Comparison of ENCODE assay signal across 28 cellular contexts in genomic region chr19:38907227-38907626, GRCh38. TPM values are rescaled to one million over a fixed set of nuclear protein-coding genes. Genes with fewer than 3 reads are reported as not detected.
DNase-seq lines count a peak whose midpoint lies in the region; ATAC-seq, FAIRE-seq and TF ChIP-seq lines count a peak whose summit lies in the region.
"Had no signal": no experiment of that assay in that cellular context is flagged by ENCODE, and none has a peak within 500 bp of the region (broad histone marks: within the 10 kb centered on the region; RNA-seq: fewer than 3 reads in every experiment).

No MANE protein-coding gene starts in this region.

- no peak overlapping the region for H2BK5ac ChIP-seq in neuronal stem cell (ENCODE audit: low read length)

- no peaks in the 10 kb centered on the region for H4K20me1 ChIP-seq in K562 (replicated peaks; ENCODE audit: control insufficient read depth, insufficient read depth, low read length)

- no peaks in the 10 kb centered on the region for H3K79me2 ChIP-seq in K562 (ENCODE audit: control insufficient read depth, insufficient read depth, low read length)

- CTCF ChIA-PET in HEK293 (lab: Yijun Ruan, JAX) (interaction anchor here (2.4 kb wide), 1 partner anchor 23 kb away, joined by 10 read pairs; the partner anchor contains the start of genes MRPS12 and SARS2), K562 (lab: Yijun Ruan, JAX; ENCODE audit: low intra/inter-chr PET ratio) (no interaction called here)

- H3K18ac ChIP-seq in neuronal stem cell (ENCODE audit: low read length), result no peak overlapping the region

- no peak overlapping the region for H2AK5ac ChIP-seq in neuronal stem cell (ENCODE audit: low read depth, low read length)

- H3K9me1 ChIP-seq in K562 (ENCODE audit: control insufficient read depth, insufficient read depth, low read length), result no peaks in the 10 kb centered on the region

- H3K4me1 ChIP-seq in HEK293 (ENCODE audit: control insufficient read depth, insufficient read depth, low read length) (no peaks in the 10 kb centered on the region), K562 (replicated peaks in 1 of 2; ENCODE audit: control insufficient read depth in 2 of 2, insufficient read depth in 2 of 2, low read length in 2 of 2) (peaks cover 0 to 32% of the 10 kb centered on the region in 2 experiments; a peak in 3 of 5 replicates), neuronal stem cell (ENCODE audit: control insufficient read depth in 2 of 2, insufficient read depth in 1 of 2, low read depth in 1 of 2, low read length in 2 of 2) (peaks cover 0 to 2% of the 10 kb centered on the region in 2 donors)

- H2BK120ac ChIP-seq in neuronal stem cell (ENCODE audit: low read depth, low read length), result no peak overlapping the region

- TF ChIP-seq EP300 in K562 (IDR thresholded peaks at IDR 0.05; ENCODE audit: low read length), result no peak

- TF ChIP-seq CTCF in HEK293 (tag by site-specific recombination; IDR thresholded peaks at IDR 0.05) (no peak), K562 (IDR thresholded peaks at IDR 0.05 in 2 of 3, conservative IDR thresholded peaks at IDR 0.05 in 1 of 3; ENCODE audit: insufficient read depth in 2 of 3, low read depth in 1 of 3, low read length in 3 of 3) (no peak)

- WGBS in K562 (ENCODE audit: insufficient coverage, low coverage, missing lambda C conversion rate), result 92% methylated on average over 14 of the region's 29 CpGs
- no CpG with 5 or more reads among the region's 29 CpGs for WGBS in neuronal stem cell (ENCODE audit: extremely low coverage in 2 of 2, insufficient read length in 2 of 2, insufficient replicate concordance in 1 of 2), 2 donors

- H2BK12ac ChIP-seq in neuronal stem cell (ENCODE audit: low read length), result no peak overlapping the region

- no peak overlapping the region for H4K8ac ChIP-seq in neuronal stem cell (ENCODE audit: low read depth, low read length)

- H3K9me3 ChIP-seq in HEK293 (ENCODE audit: control insufficient read depth, insufficient read depth, low read depth, low read length), result no peaks in the 10 kb centered on the region
- H3K9me3 ChIP-seq in K562 (replicated peaks; ENCODE audit: control insufficient read depth, insufficient read depth, low read depth, low read length), result no peaks in the 10 kb centered on the region
- peaks cover 0 to 12% of the 10 kb centered on the region in 2 donors for H3K9me3 ChIP-seq in neuronal stem cell (replicated peaks in 1 of 2; ENCODE audit: control insufficient read depth in 2 of 2, insufficient read depth in 1 of 2, low read depth in 1 of 2, low read length in 2 of 2)
- H3K9me3 ChIP-seq: MG63, SJCRH30 had no signal

- no peak for FAIRE-seq in K562 (lab: Jason Lieb, UNC)
- FAIRE-seq: GM12891, HTR-8/SVneo had no signal

- H3K14ac ChIP-seq in neuronal stem cell (ENCODE audit: low read length), result no peak overlapping the region

- no peaks in the 10 kb centered on the region for H3K79me1 ChIP-seq in neuronal stem cell (ENCODE audit: low read depth, low read length)

- no peak overlapping the region for H3K4me2 ChIP-seq in K562 (ENCODE audit: insufficient read depth, low read length)
- no peak overlapping the region for H3K4me2 ChIP-seq in neuronal stem cell (ENCODE audit: insufficient read depth, low read length, poor library complexity, severe bottlenecking)

- H3K27me3 ChIP-seq in K562 (ENCODE audit: control insufficient read depth in 2 of 2, insufficient read depth in 2 of 2, low read length in 2 of 2) (no peaks in the 10 kb centered on the region), neuronal stem cell (ENCODE audit: control insufficient read depth in 3 of 3, insufficient read depth in 3 of 3, low read depth in 1 of 3, low read length in 3 of 3) (no peaks in the 10 kb centered on the region)
- H3K27me3 ChIP-seq: MG63, SJCRH30 had no signal

- in situ Hi-C loops in K562 (cut with MboI), result no loop called here

- POLR2A ChIA-PET in HEK293 (lab: Yijun Ruan, JAX), result no interaction called here
- POLR2A ChIA-PET in K562 (lab: Yijun Ruan, JAX), result interaction anchor here (0.9 kb wide), 1 partner anchor 23 kb away, joined by 3 read pairs; no protein-coding TSS in a partner anchor

- no TSS peak for BruUV-seq in K562 (replicated peaks; lab: Mats Ljungman, UMichigan)

- no peak for TF ChIP-seq RAD21 in K562 (CRISPR knock-in tag; conservative IDR thresholded peaks at IDR 0.05 in 1 of 2, IDR thresholded peaks at IDR 0.05 in 1 of 2)

- no peak overlapping the region for H2BK15ac ChIP-seq in neuronal stem cell (ENCODE audit: low read length)

- H3K4ac ChIP-seq in neuronal stem cell (ENCODE audit: low read length), result no peak overlapping the region

- H3K4me3 ChIP-seq in HEK293 (ENCODE audit: low read depth, low read length), result no peak overlapping the region
- H3K4me3 ChIP-seq in K562, result no peak overlapping the region
- peak overlapping the region in 1 of 2 donors; percentile 40 for H3K4me3 ChIP-seq in neuronal stem cell (ENCODE audit: low read length in 2 of 2)
- H3K4me3 ChIP-seq: MG63, SJCRH30 had no signal

- H3K23ac ChIP-seq in neuronal stem cell (ENCODE audit: low read depth, low read length, poor library complexity), result no peak overlapping the region

- ATAC-seq in K562 (no peak), left cardiac atrium (no peak)
- ATAC-seq: PC-3, Right ventricle myocardium inferior, SK-N-SH treated with all-trans-retinoic acid at 6 μM for 48 hours had no signal

- intact Hi-C loops in K562 (cut with micrococcal nuclease), result no loop called here
- intact Hi-C loops in left cardiac atrium (cut with DNase I), result no loop called here

- no peak overlapping the region for H3K9ac ChIP-seq in K562 (ENCODE audit: insufficient read depth in 1 of 2, low read depth in 2 of 2, low read length in 2 of 2)
- H3K9ac ChIP-seq in neuronal stem cell (ENCODE audit: low read depth, low read length, poor library complexity), result peak overlapping the region; percentile 24

- H2AFZ ChIP-seq in K562 (ENCODE audit: low read depth, low read length) (no peak overlapping the region), neuronal stem cell (ENCODE audit: low read length) (no peak overlapping the region)

- TF ChIP-seq POLR2A in K562 (conservative IDR thresholded peaks at IDR 0.05), result no peak

- H3K27ac ChIP-seq in HEK293 (ENCODE audit: extremely low read depth, low read depth, low read length) (0 out of 2 replicates have a peak overlapping the region, but pooled peaks have one; percentile 4), K562 (ENCODE audit: extremely low read depth, low read depth, low read length) (no peak overlapping the region), neuronal stem cell (replicated peaks; ENCODE audit: low read length) (no peak overlapping the region)
- H3K27ac ChIP-seq: SJCRH30 had no signal

- H4K91ac ChIP-seq in neuronal stem cell (ENCODE audit: low read depth, low read length, poor library complexity), result no peak overlapping the region

- H3K36me3 ChIP-seq in HEK293 (ENCODE audit: control insufficient read depth in 2 of 2, insufficient read depth in 1 of 2, low read length in 2 of 2) (peaks cover 39 to 46% of the 10 kb centered on the region in 2 experiments), K562 (ENCODE audit: control insufficient read depth, insufficient read depth, low read length) (peaks cover 31% of the 10 kb centered on the region; the same call in 1 of the 3 replicates), neuronal stem cell (replicated peaks in 1 of 2; ENCODE audit: control insufficient read depth in 2 of 2, insufficient read depth in 2 of 2, low read length in 2 of 2) (peaks cover 19 to 30% of the 10 kb centered on the region in 2 donors)

- DNase-seq in K562 (ENCODE audit: extremely low read depth in 1 of 4, low spot score in 3 of 4), result no peak
- no peak for DNase-seq in neuronal stem cell (ENCODE audit: low spot score)
- DNase-seq in left cardiac atrium, result no peak
- DNase-seq in DMS 273 (lab: John Stamatoyannopoulos, UW; ENCODE audit: unreplicated experiment), result no peak
- DNase-seq: C1 segment of cervical spinal cord; CD4-positive, alpha-beta memory T cell; COR-L47; DMS 273 treated with DMSO at 0.1 percent for 48 hours; DMS79; EL; GDM1; GOT3; KG1; MG63; NCI-H1105 treated with DMSO at 0.1 percent for 48 hours; NCI-H146; NCI-H1930; NCI-H446; NCI-H524 treated with DMSO at 0.1 percent for 48 hours; NCI-H774; NK-92 treated with Interleukin-12 subunit alpha and Interleukin-12 subunit beta, amount 100 ng/mL, for 24 hours; PC-3; SJCRH30 had no signal

RNA-seq across cellular contexts. Expression of gene CCER2, which starts 4.8 kb away (rescaled TPM):
- total RNA-seq in K562 (2011; cell fraction: chromatin; rRNA removed; ENCODE audit: low replicate concordance), result 1.8 and 2.5 TPM in 2 replicates
- 0.66 and 1.7 TPM in 2 replicates for total RNA-seq in K562 (2011; cell fraction: nucleolus; rRNA removed)
- total RNA-seq in K562 (2011; cell fraction: nucleoplasm; rRNA removed), result 0.84 and 1.2 TPM in 2 replicates
- total RNA-seq in K562 (2014; rRNA removed) (not detected in 2 replicates), K562 (2014; rRNA removed; fragmentation: Illumina TruSeq; extraction: Trizol) (not detected in 2 replicates), K562 (2015; rRNA removed; fragmentation: Illumina TruSeq; extraction: Trizol) (not detected in 2 replicates), K562 (2021) (0.40 TPM in 1 of 2 replicates, not detected in the other), left cardiac atrium (not detected)
- polyA plus RNA-seq in K562 (2011; rRNA removed) (0.19 and 0.21 TPM in 2 replicates), K562 (2014; fragmentation: Illumina TruSeq; extraction: Trizol) (not detected in 2 replicates), K562 (2014; fragmentation: Nextera tagmentation; extraction: Ambion mirVana) (not detected), K562 (2014; rRNA removed) (0.13 and 0.68 TPM in 2 replicates)
- 0.19 TPM in 1 of 2 replicates, not detected in the other for polyA plus RNA-seq in K562 (2011; cell fraction: cytosol; rRNA removed)
- 1.4 and 1.7 TPM in 2 replicates for polyA plus RNA-seq in K562 (2011; cell fraction: nucleus; rRNA removed)
- 0.61 and 1.2 TPM in 2 replicates for polyA plus RNA-seq in K562 (2012)
- not detected in 2 replicates for polyA minus RNA-seq in K562 (2011; rRNA and poly(A)+ RNA removed)
- not detected in 2 replicates for polyA minus RNA-seq in K562 (2011; cell fraction: cytosol; rRNA and poly(A)+ RNA removed)
- polyA minus RNA-seq in K562 (2011; cell fraction: nucleus; rRNA and poly(A)+ RNA removed), result not detected in 2 replicates
- 1.3 TPM for polyA plus RNA-seq in neuronal stem cell (2013, experiment 1 of 2)
- 1.2 TPM for polyA plus RNA-seq in neuronal stem cell (2013, experiment 2 of 2)
- total RNA-seq: Right ventricle myocardium inferior had no signal
- polyA plus RNA-seq: CD4-positive, alpha-beta memory T cell had no signal

RNA-seq across cellular contexts. Expression of gene NFKBIB, which starts 7.5 kb away (rescaled TPM):
- 2.3 and 3.5 TPM in 2 replicates for total RNA-seq in K562 (2011; cell fraction: chromatin; rRNA removed; ENCODE audit: low replicate concordance)
- total RNA-seq in K562 (2011; cell fraction: nucleolus; rRNA removed), result 5.9 and 6.2 TPM in 2 replicates
- total RNA-seq in K562 (2011; cell fraction: nucleoplasm; rRNA removed), result 2.7 and 3.9 TPM in 2 replicates
- total RNA-seq in K562 (2014; rRNA removed) (37.6 and 54.8 TPM in 2 replicates), K562 (2014; rRNA removed; fragmentation: Illumina TruSeq; extraction: Trizol) (5.8 and 6.1 TPM in 2 replicates), K562 (2015; rRNA removed; fragmentation: Illumina TruSeq; extraction: Trizol) (12.9 TPM in 2 replicates), K562 (2021) (33.5 and 34.7 TPM in 2 replicates), left cardiac atrium (10 to 100 TPM; 17.9 to 23.0 TPM)
- polyA plus RNA-seq in K562 (2011; rRNA removed) (10.4 and 11.7 TPM in 2 replicates), K562 (2014; fragmentation: Illumina TruSeq; extraction: Trizol) (7.2 and 14.4 TPM in 2 replicates), K562 (2014; fragmentation: Nextera tagmentation; extraction: Ambion mirVana) (1 to 10 TPM; 1.5 to 1.7 TPM), K562 (2014; rRNA removed) (44.9 and 46.7 TPM in 2 replicates)
- 16.2 and 53.2 TPM in 2 replicates for polyA plus RNA-seq in K562 (2011; cell fraction: cytosol; rRNA removed)
- polyA plus RNA-seq in K562 (2011; cell fraction: nucleus; rRNA removed), result 5.9 and 10.5 TPM in 2 replicates
- 26.4 and 28.8 TPM in 2 replicates for polyA plus RNA-seq in K562 (2012)
- 1.9 and 2.9 TPM in 2 replicates for polyA minus RNA-seq in K562 (2011; rRNA and poly(A)+ RNA removed)
- 7.3 and 8.0 TPM in 2 replicates for polyA minus RNA-seq in K562 (2011; cell fraction: cytosol; rRNA and poly(A)+ RNA removed)
- 2.3 and 2.7 TPM in 2 replicates for polyA minus RNA-seq in K562 (2011; cell fraction: nucleus; rRNA and poly(A)+ RNA removed)
- polyA plus RNA-seq in neuronal stem cell (2013, experiment 1 of 2), result 14.1 TPM
- polyA plus RNA-seq in neuronal stem cell (2013, experiment 2 of 2), result 13.2 TPM

RNA-seq across cellular contexts. Expression of gene SIRT2, which starts 7.8 kb away (rescaled TPM):
- total RNA-seq in K562 (2011; cell fraction: chromatin; rRNA removed; ENCODE audit: low replicate concordance), result 51.5 and 89.0 TPM in 2 replicates
- 47.7 and 48.2 TPM in 2 replicates for total RNA-seq in K562 (2011; cell fraction: nucleolus; rRNA removed)
- total RNA-seq in K562 (2011; cell fraction: nucleoplasm; rRNA removed), result 57.0 and 77.0 TPM in 2 replicates
- total RNA-seq in K562 (2014; rRNA removed) (24.0 and 31.6 TPM in 2 replicates), K562 (2014; rRNA removed; fragmentation: Illumina TruSeq; extraction: Trizol) (12.6 and 14.4 TPM in 2 replicates), K562 (2015; rRNA removed; fragmentation: Illumina TruSeq; extraction: Trizol) (21.6 and 21.7 TPM in 2 replicates), K562 (2021) (25.3 and 26.0 TPM in 2 replicates), left cardiac atrium (10 to 100 TPM; 63.3 to 92.1 TPM)
- polyA plus RNA-seq in K562 (2011; rRNA removed) (22.9 and 39.8 TPM in 2 replicates), K562 (2014; fragmentation: Illumina TruSeq; extraction: Trizol) (32.6 and 35.2 TPM in 2 replicates), K562 (2014; fragmentation: Nextera tagmentation; extraction: Ambion mirVana) (1 to 10 TPM; 2.3 to 7.1 TPM), K562 (2014; rRNA removed) (23.5 and 24.6 TPM in 2 replicates)
- polyA plus RNA-seq in K562 (2011; cell fraction: cytosol; rRNA removed), result 33.3 and 43.6 TPM in 2 replicates
- polyA plus RNA-seq in K562 (2011; cell fraction: nucleus; rRNA removed), result 46.8 and 54.3 TPM in 2 replicates
- polyA plus RNA-seq in K562 (2012), result 29.5 and 74.2 TPM in 2 replicates
- 12.1 and 15.4 TPM in 2 replicates for polyA minus RNA-seq in K562 (2011; rRNA and poly(A)+ RNA removed)
- polyA minus RNA-seq in K562 (2011; cell fraction: cytosol; rRNA and poly(A)+ RNA removed), result 11.6 and 18.3 TPM in 2 replicates
- polyA minus RNA-seq in K562 (2011; cell fraction: nucleus; rRNA and poly(A)+ RNA removed), result 9.6 and 15.1 TPM in 2 replicates
- 17.7 TPM for polyA plus RNA-seq in neuronal stem cell (2013, experiment 1 of 2)
- 18.7 TPM for polyA plus RNA-seq in neuronal stem cell (2013, experiment 2 of 2)

RNA-seq across cellular contexts. Expression of gene SARS2, which starts 23.3 kb away (rescaled TPM):
- 95.5 and 266 TPM in 2 replicates for total RNA-seq in K562 (2011; cell fraction: chromatin; rRNA removed; ENCODE audit: low replicate concordance)
- total RNA-seq in K562 (2011; cell fraction: nucleolus; rRNA removed), result 170 and 174 TPM in 2 replicates
- 96.4 and 116 TPM in 2 replicates for total RNA-seq in K562 (2011; cell fraction: nucleoplasm; rRNA removed)
- total RNA-seq in K562 (2014; rRNA removed), result 32.2 and 39.5 TPM in 2 replicates
- total RNA-seq in K562 (2014; rRNA removed; fragmentation: Illumina TruSeq; extraction: Trizol), result 12.8 and 15.5 TPM in 2 replicates
- total RNA-seq in K562 (2015; rRNA removed; fragmentation: Illumina TruSeq; extraction: Trizol), result 36.3 and 38.0 TPM in 2 replicates
- total RNA-seq in K562 (2021), result 50.6 and 59.1 TPM in 2 replicates
- 31.3 and 55.5 TPM in 2 replicates for polyA plus RNA-seq in K562 (2011; rRNA removed)
- polyA plus RNA-seq in K562 (2011; cell fraction: cytosol; rRNA removed), result 42.5 and 85.9 TPM in 2 replicates
- polyA plus RNA-seq in K562 (2011; cell fraction: nucleus; rRNA removed), result 237 and 321 TPM in 2 replicates
- polyA plus RNA-seq in K562 (2012), result 39.9 and 57.3 TPM in 2 replicates
- polyA plus RNA-seq in K562 (2014; fragmentation: Illumina TruSeq; extraction: Trizol), result 31.7 and 55.2 TPM in 2 replicates
- 1 to 10 TPM; 3.1 to 7.0 TPM for polyA plus RNA-seq in K562 (2014; fragmentation: Nextera tagmentation; extraction: Ambion mirVana)
- 55.5 and 60.3 TPM in 2 replicates for polyA plus RNA-seq in K562 (2014; rRNA removed)
- 13.7 and 15.9 TPM in 2 replicates for polyA minus RNA-seq in K562 (2011; rRNA and poly(A)+ RNA removed)
- polyA minus RNA-seq in K562 (2011; cell fraction: cytosol; rRNA and poly(A)+ RNA removed), result 25.8 and 38.1 TPM in 2 replicates
- polyA minus RNA-seq in K562 (2011; cell fraction: nucleus; rRNA and poly(A)+ RNA removed), result 41.6 and 51.5 TPM in 2 replicates
- 35.8 TPM for polyA plus RNA-seq in neuronal stem cell (2013, experiment 1 of 2)
- polyA plus RNA-seq in neuronal stem cell (2013, experiment 2 of 2), result 34.7 TPM
- 10 to 100 TPM in 1 of 2 donors, 1 to 10 TPM in 1; 9.5 to 17.7 TPM for total RNA-seq in left cardiac atrium

RNA-seq across cellular contexts. Expression of gene MRPS12, which starts 23.5 kb away (rescaled TPM):
- 18.6 and 46.8 TPM in 2 replicates for total RNA-seq in K562 (2011; cell fraction: chromatin; rRNA removed; ENCODE audit: low replicate concordance)
- 67.2 and 67.4 TPM in 2 replicates for total RNA-seq in K562 (2011; cell fraction: nucleolus; rRNA removed)
- total RNA-seq in K562 (2011; cell fraction: nucleoplasm; rRNA removed), result 46.9 and 47.3 TPM in 2 replicates
- total RNA-seq in K562 (2014; rRNA removed), result 174 and 225 TPM in 2 replicates
- 31.3 and 41.1 TPM in 2 replicates for total RNA-seq in K562 (2014; rRNA removed; fragmentation: Illumina TruSeq; extraction: Trizol)
- total RNA-seq in K562 (2015; rRNA removed; fragmentation: Illumina TruSeq; extraction: Trizol), result 91.9 and 92.7 TPM in 2 replicates
- total RNA-seq in K562 (2021), result 144 and 156 TPM in 2 replicates
- 52.0 and 68.0 TPM in 2 replicates for polyA plus RNA-seq in K562 (2011; rRNA removed)
- polyA plus RNA-seq in K562 (2011; cell fraction: cytosol; rRNA removed), result 122 and 307 TPM in 2 replicates
- polyA plus RNA-seq in K562 (2011; cell fraction: nucleus; rRNA removed), result 53.5 and 73.2 TPM in 2 replicates
- polyA plus RNA-seq in K562 (2012), result 78.3 and 98.7 TPM in 2 replicates
- 42.9 and 93.5 TPM in 2 replicates for polyA plus RNA-seq in K562 (2014; fragmentation: Illumina TruSeq; extraction: Trizol)
- polyA plus RNA-seq in K562 (2014; fragmentation: Nextera tagmentation; extraction: Ambion mirVana), result 10 to 100 TPM in 1 of 2 experiments, 1 to 10 TPM in 1; 8.1 to 34.5 TPM
- polyA plus RNA-seq in K562 (2014; rRNA removed), result 143 and 177 TPM in 2 replicates
- 16.9 and 20.7 TPM in 2 replicates for polyA minus RNA-seq in K562 (2011; rRNA and poly(A)+ RNA removed)
- 41.0 and 46.2 TPM in 2 replicates for polyA minus RNA-seq in K562 (2011; cell fraction: cytosol; rRNA and poly(A)+ RNA removed)
- 23.0 and 36.5 TPM in 2 replicates for polyA minus RNA-seq in K562 (2011; cell fraction: nucleus; rRNA and poly(A)+ RNA removed)
- polyA plus RNA-seq in neuronal stem cell (2013, experiment 1 of 2), result 29.7 TPM
- 30.0 TPM for polyA plus RNA-seq in neuronal stem cell (2013, experiment 2 of 2)
- 10 to 100 TPM; 56.2 to 69.0 TPM for total RNA-seq in left cardiac atrium
